In the genomic region with DNA sequence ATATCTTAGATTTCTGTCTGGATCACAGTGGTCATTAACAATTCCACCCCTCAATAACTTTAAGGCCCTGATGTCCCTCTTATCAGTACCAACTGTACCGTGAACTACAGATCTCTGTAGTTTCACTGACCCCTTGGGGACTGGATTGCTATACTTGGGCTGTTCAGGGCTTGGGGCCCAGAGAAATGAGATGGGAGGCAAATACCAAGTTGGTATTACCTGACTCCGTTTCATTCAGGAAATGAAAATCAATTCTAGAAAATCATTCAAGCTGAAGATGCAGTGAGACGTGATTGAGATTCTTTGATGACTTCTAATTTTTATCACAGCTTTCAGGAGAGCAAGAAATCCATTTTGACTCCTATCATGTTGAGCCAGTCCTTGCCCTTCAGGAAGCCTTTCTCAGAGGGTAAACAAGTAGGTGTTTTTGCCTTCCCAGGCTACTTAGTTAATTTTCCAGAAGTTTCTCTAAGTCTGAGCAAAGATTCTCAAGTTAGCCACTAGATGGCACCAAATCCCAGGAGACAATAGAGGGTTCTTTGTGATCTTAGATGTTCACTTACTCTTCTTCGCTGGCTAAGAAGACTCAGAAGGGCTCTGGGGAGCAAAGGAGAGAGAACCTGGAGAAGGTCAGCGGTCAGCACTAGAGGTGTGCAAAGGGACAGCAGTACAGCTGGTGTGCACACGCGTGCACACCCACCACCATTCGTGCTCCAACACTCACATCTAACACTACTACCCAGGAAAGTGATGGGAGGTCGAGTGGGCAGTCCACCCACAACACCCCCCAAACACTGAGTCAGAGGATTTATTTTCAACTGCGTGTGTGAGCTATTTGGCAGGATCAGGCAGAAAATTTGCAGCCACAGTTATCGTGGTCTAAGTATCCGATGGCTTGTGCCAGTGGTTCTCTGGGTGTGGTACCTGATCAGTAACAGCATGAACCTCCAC, we compare ENCODE assay signal across 8 cellular contexts. TPM values are rescaled to one million over a fixed set of nuclear protein-coding genes. Genes with fewer than 3 reads are reported as not detected.
DNase-seq lines count a peak whose midpoint lies in the region; ATAC-seq, FAIRE-seq and TF ChIP-seq lines count a peak whose summit lies in the region.

No MANE protein-coding gene starts in this region.

- TF ChIP-seq EP300 in esophagus muscularis mucosa (IDR thresholded peaks at IDR 0.05) = no peak

- no peaks in the 10 kb centered on the region for H3K9me3 Mint-ChIP-seq in natural killer cell

- H3K9me3 ChIP-seq in WERI-Rb-1 (ENCODE audit: severe bottlenecking) (no peaks in the 10 kb centered on the region), esophagus muscularis mucosa (no peaks in the 10 kb centered on the region)

- no peaks in the 10 kb centered on the region for H3K27me3 Mint-ChIP-seq in natural killer cell (ENCODE audit: low read depth in 2 of 2)

- intact Hi-C loops in esophagus muscularis mucosa (cut with DNase I) (loop anchor here (2.0 to 5.0 kb wide), 2 partner anchors 137 to 383 kb away; a partner anchor contains a TSS), natural killer cell (cut with micrococcal nuclease) (loop anchor here (2.0 to 5.0 kb wide), 4 partner anchors 182 to 517 kb away; a partner anchor contains a TSS)

- H3K27me3 ChIP-seq in BJ (ENCODE audit: control insufficient read depth, insufficient read depth, low read length) (no peaks in the 10 kb centered on the region), WERI-Rb-1 (ENCODE audit: insufficient read depth, low read depth, severe bottlenecking) (peaks cover 12% of the 10 kb centered on the region), esophagus muscularis mucosa (no peaks in the 10 kb centered on the region)

- no peaks in the 10 kb centered on the region; the same call in 1 of the 2 replicates for H3K36me3 ChIP-seq in BJ (ENCODE audit: control insufficient read depth, insufficient read depth, low read length)
- peaks cover 2% of the 10 kb centered on the region for H3K36me3 ChIP-seq in WERI-Rb-1
- peaks cover 6 to 14% (median 9%) of the 10 kb centered on the region in 4 donors for H3K36me3 ChIP-seq in esophagus muscularis mucosa

- H3K27ac ChIP-seq in WERI-Rb-1 (no peak overlapping the region), esophagus muscularis mucosa (replicated peaks in 1 of 4) (peak overlapping the region; percentile 48 to 73 (median 64))

- no peaks in the 10 kb centered on the region for H3K36me3 Mint-ChIP-seq in natural killer cell

- WGBS in esophagus muscularis mucosa = 40% methylated on average over 12 of the region's 12 CpGs

- FAIRE-seq in GM18507 (lab: Jason Lieb, UNC) = peak; percentile 63

- peak overlapping the region; percentile 73 to 76 for H3K27ac Mint-ChIP-seq in natural killer cell

- peak; percentile 67 for ATAC-seq in HG02885 (IDR thresholded peaks at IDR 0.05; ENCODE audit: poor library complexity, unreplicated experiment)
- peak; percentile 70 to 78 (median 76) for ATAC-seq in natural killer cell
- ATAC-seq in GM18520 (IDR thresholded peaks at IDR 0.05; ENCODE audit: unreplicated experiment) = no peak

- TF ChIP-seq CTCF in BJ (IDR thresholded peaks at IDR 0.05; ENCODE audit: insufficient read depth, low read depth, low read length) (peak; percentile 59), WERI-Rb-1 (IDR thresholded peaks at IDR 0.05; ENCODE audit: low read depth, low read length) (peak; percentile 52), esophagus muscularis mucosa (IDR thresholded peaks at IDR 0.05) (peak; percentile 72 to 80 (median 73)), natural killer cell (IDR thresholded peaks at IDR 0.05) (peak; percentile 57)

- DNase-seq in BJ (ENCODE audit: low read depth) (no peak), GM18507 (ENCODE audit: extremely low spot score, insufficient read length, low read depth) (no peak), NCI-H1930 (lab: John Stamatoyannopoulos, UW) (peak; percentile 23 to 42), WERI-Rb-1 (peak; percentile 22), esophagus muscularis mucosa (ENCODE audit: extremely low spot score) (no peak), natural killer cell (no peak)

- H3K4me3 ChIP-seq in BJ (ENCODE audit: low read depth, low read length) = no peak overlapping the region
- no peak overlapping the region for H3K4me3 ChIP-seq in WERI-Rb-1 (ENCODE audit: low read depth, low read length)
- no peak overlapping the region for H3K4me3 ChIP-seq in esophagus muscularis mucosa

- CTCF ChIA-PET in BJ (lab: Yijun Ruan, JAX) = interaction anchor here (0.8 to 1.5 kb wide), 4 partner anchors 48 to 388 kb away, joined by 3 to 5 read pairs (median 3); no protein-coding TSS in a partner anchor

- TF ChIP-seq POLR2A in esophagus muscularis mucosa (IDR thresholded peaks at IDR 0.05; ENCODE audit: low read depth) = no peak

- POLR2A ChIA-PET in BJ (lab: Charles Lee) = no interaction called here

- peaks cover 24 to 44% of the 10 kb centered on the region in 2 donors for H3K4me1 Mint-ChIP-seq in natural killer cell

- peaks cover 6 to 68% (median 52%) of the 10 kb centered on the region in 4 donors for H3K4me1 ChIP-seq in esophagus muscularis mucosa

- peak overlapping the region; percentile 67 for H3K4me3 Mint-ChIP-seq in natural killer cell

RNA-seq across cellular contexts. Expression of a gene that starts 7.4 kb away (rescaled TPM):
- polyA plus RNA-seq in BJ (2011; rRNA removed) = 17.9 and 37.4 TPM in 2 replicates
- polyA minus RNA-seq in BJ (2011; rRNA and poly(A)+ RNA removed) = 13.1 and 13.8 TPM in 2 replicates
- total RNA-seq in esophagus muscularis mucosa (10 to 100 TPM; 36.4 to 60.0 (median 44.4) TPM), natural killer cell (10 to 100 TPM; 47.3 to 56.1 (median 52.9) TPM)

RNA-seq across cellular contexts. Expression of a gene that starts 7.7 kb away (rescaled TPM):
- polyA plus RNA-seq in BJ (2011; rRNA removed) = 28.4 and 29.2 TPM in 2 replicates
- polyA minus RNA-seq in BJ (2011; rRNA and poly(A)+ RNA removed) = 4.7 and 9.0 TPM in 2 replicates
- 10 to 100 TPM in 3 of 4 donors, 1 to 10 TPM in 1; 8.7 to 17.7 (median 15.9) TPM for total RNA-seq in esophagus muscularis mucosa
- total RNA-seq in natural killer cell = 10 to 100 TPM; 34.9 to 71.9 (median 47.9) TPM

RNA-seq across cellular contexts. Expression of a gene that starts 24.6 kb away (rescaled TPM):
- polyA plus RNA-seq in BJ (2011; rRNA removed) = 1,079 and 2,002 TPM in 2 replicates
- polyA minus RNA-seq in BJ (2011; rRNA and poly(A)+ RNA removed) = 15.4 and 36.1 TPM in 2 replicates
- total RNA-seq in esophagus muscularis mucosa (100 to 1,000 TPM; 280 to 704 (median 376) TPM), natural killer cell (100 to 1,000 TPM in 1 of 3 donors, 10 to 100 TPM in 2; 88.0 to 108 (median 91.5) TPM)

RNA-seq across cellular contexts. Expression of a gene that starts 29.5 kb away (rescaled TPM):
- not detected in 2 replicates for polyA plus RNA-seq in BJ (2011; rRNA removed)
- polyA minus RNA-seq in BJ (2011; rRNA and poly(A)+ RNA removed) = not detected in 2 replicates
- total RNA-seq in esophagus muscularis mucosa = 1 to 10 TPM; 2.5 to 5.3 (median 4.0) TPM
- 10 to 100 TPM in 1 of 3 donors, 1 to 10 TPM in 2; 4.4 to 48.2 (median 9.0) TPM for total RNA-seq in natural killer cell

Comparison
In these comparisons a context has a peak if more than half of its experiments do, and no peak if none do; other contexts are left out.
1. DNase-seq: peak in NCI-H1930 (2 of 2) and WERI-Rb-1 (single experiment); none in BJ (single experiment), GM18507 (single experiment), esophagus muscularis mucosa (single experiment) and natural killer cell (single experiment).
2. Peak in every context shown above with its lines, with median percentiles within 50 percentile points of each other: CTCF ChIP-seq.